9 cellular contexts compared by ENCODE assay signal in genomic region chr22:25000686-25001085, GRCh38. TPM values are rescaled to one million over a fixed set of nuclear protein-coding genes. Genes with fewer than 3 reads are reported as not detected.
"Had no signal": no experiment of that assay in that cellular context is flagged by ENCODE, and none has a peak within 500 bp of the region (broad histone marks: within the 10 kb centered on the region; RNA-seq: fewer than 3 reads in every experiment).

No MANE protein-coding gene starts in this region.

- H3K27ac ChIP-seq: HL-60 had no signal

- H3K4me3 Mint-ChIP-seq: IgD-negative memory B cell had no signal

- DNase-seq: IMR-90, KBM-7, KG1 had no signal

- H3K36me3 Mint-ChIP-seq: IgD-negative memory B cell had no signal

- H3K27ac Mint-ChIP-seq: IgD-negative memory B cell had no signal

- H3K4me1 Mint-ChIP-seq: IgD-negative memory B cell had no signal

- H3K4me3 ChIP-seq: K562 had no signal

- H3K9me3 Mint-ChIP-seq: IgD-negative memory B cell had no signal

RNA-seq across cellular contexts. Expression of gene KIAA1671, which starts 48.2 kb away (rescaled TPM):
- total RNA-seq: IMR-90 had no signal
- polyA plus RNA-seq: IgD-negative memory B cell had no signal

RNA-seq across cellular contexts. Expression of gene LHFPL7, which starts 54.2 kb away (rescaled TPM):
- total RNA-seq: HepG2, HT-29, HT1080, IMR-90, K562 had no signal
- polyA plus RNA-seq: HepG2, IgD-negative memory B cell, IMR-90, K562 had no signal
